29 cellular contexts compared by ENCODE assay signal in the genomic region with DNA sequence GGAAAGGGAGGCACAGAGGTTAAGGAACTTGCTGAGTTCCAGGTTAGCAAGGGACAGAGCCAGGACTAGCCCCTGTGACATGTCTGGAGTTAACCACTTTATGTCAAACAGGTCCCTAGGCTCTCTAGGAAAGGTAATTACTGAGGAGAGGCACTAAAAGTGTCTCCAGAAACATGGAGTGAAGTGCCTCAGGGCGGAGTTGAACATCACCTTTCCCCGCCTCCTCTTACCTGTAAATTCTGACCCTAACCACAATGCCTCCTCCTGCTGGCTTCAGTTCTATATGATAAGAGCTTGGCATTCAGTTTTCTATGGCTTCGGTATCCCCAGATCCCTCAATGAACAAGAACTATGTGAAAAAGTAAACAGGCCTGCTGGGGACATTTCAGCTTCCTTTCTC. TPM values are rescaled to one million over a fixed set of nuclear protein-coding genes. Genes with fewer than 3 reads are reported as not detected.
"Had no signal": no experiment of that assay in that cellular context is flagged by ENCODE, and none has a peak within 500 bp of the region (broad histone marks: within the 10 kb centered on the region; RNA-seq: fewer than 3 reads in every experiment).

No MANE protein-coding gene starts in this region.

- DNase-seq: dorsolateral prefrontal cortex; effector CD4-positive, alpha-beta T cell; foreskin fibroblast; gastrocnemius medialis; head of caudate nucleus; left cardiac atrium; left lung; mesenchymal stem cell; midbrain; naive thymus-derived CD4-positive, alpha-beta T cell; stimulated activated CD4-positive, alpha-beta T cell treated with anti-CD3 and anti-CD28 coated beads, Interleukin-12 subunit alpha, Interleukin-12 subunit beta, amount 100 ng/mL, for 4 hours; stimulated activated CD4-positive, alpha-beta T cell treated with anti-CD3 and anti-CD28 coated beads, Interleukin-1b, Interleukin-23, amount 100 ng/mL, for 48 hours; stimulated activated CD4-positive, alpha-beta T cell treated with anti-CD3 and anti-CD28 coated beads, Interleukin-4, amount 100 ng/mL, for 1 hour; stimulated activated CD8-positive, alpha-beta memory T cell treated with anti-CD3 and anti-CD28 coated beads, Interleukin-4, amount 100 ng/mL, for 48 hours; stimulated activated naive CD4-positive, alpha-beta T cell; stimulated activated naive CD8-positive, alpha-beta T cell treated with anti-CD3 and anti-CD28 coated beads, Interleukin-15, amount 100 ng/mL, for 72 hours had no signal

- H3K9me3 ChIP-seq: gastrocnemius medialis, left lung, prostate gland, right atrium auricular region, suprapubic skin had no signal

- H3K4me2 ChIP-seq: neural progenitor cell, smooth muscle cell had no signal

- H2AFZ ChIP-seq: neural progenitor cell, parathyroid adenoma had no signal

- H3K36me3 ChIP-seq: gastrocnemius medialis, left lung, neural progenitor cell, prostate gland, right atrium auricular region, suprapubic skin had no signal

- H3K4me1 ChIP-seq: gastrocnemius medialis, left lung, neural progenitor cell, parathyroid adenoma, prostate gland, right atrium auricular region, suprapubic skin had no signal

- H3K4me3 ChIP-seq: dorsolateral prefrontal cortex, gastrocnemius medialis, left lung, neural progenitor cell, prostate gland, right atrium auricular region, smooth muscle cell, suprapubic skin had no signal

- H3K9ac ChIP-seq: neural progenitor cell, parathyroid adenoma had no signal

- H3K79me2 ChIP-seq: parathyroid adenoma had no signal

- H3K27ac ChIP-seq: epithelial cell of prostate, gastrocnemius medialis, left lung, neural progenitor cell, parathyroid adenoma, prostate gland, right atrium auricular region, suprapubic skin had no signal

- H3K27me3 ChIP-seq: neural progenitor cell, right atrium auricular region had no signal

RNA-seq across cellular contexts. Expression of a gene that starts 18.1 kb away (rescaled TPM):
- total RNA-seq: esophagus mucosa, glomerular endothelial cell, kidney epithelial cell, lower leg skin, lung microvascular endothelial cell, osteoblast, prostate gland, right atrium auricular region, smooth muscle cell, suprapubic skin had no signal
- polyA plus RNA-seq: naive thymus-derived CD4-positive, alpha-beta T cell; smooth muscle cell had no signal
